In the genomic region with DNA sequence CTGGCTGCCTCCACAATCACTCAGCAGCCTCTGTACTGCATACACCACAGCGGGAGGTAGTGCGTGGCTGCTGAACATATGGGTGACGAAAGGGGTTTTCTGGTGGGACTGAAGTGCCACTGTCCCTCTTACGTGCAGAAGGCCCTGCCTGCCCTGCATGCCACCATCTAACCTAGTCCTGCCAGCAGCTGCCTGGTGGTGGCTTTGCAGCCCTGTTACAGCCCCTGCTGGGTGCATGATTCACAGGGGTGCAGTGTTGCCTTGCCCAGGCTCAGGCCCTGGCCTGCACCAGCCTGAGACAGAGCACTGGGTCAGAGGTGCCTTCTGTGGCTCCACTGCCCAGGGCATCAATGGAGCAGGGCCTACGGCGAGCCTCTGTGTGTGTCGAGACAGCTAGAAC, we compare ENCODE assay signal across 16 cellular contexts. TPM values are rescaled to one million over a fixed set of nuclear protein-coding genes. Genes with fewer than 3 reads are reported as not detected.
DNase-seq lines count a peak whose midpoint lies in the region; ATAC-seq, FAIRE-seq and TF ChIP-seq lines count a peak whose summit lies in the region.
"Had no signal": no experiment of that assay in that cellular context is flagged by ENCODE, and none has a peak within 500 bp of the region (broad histone marks: within the 10 kb centered on the region; RNA-seq: fewer than 3 reads in every experiment).

No MANE protein-coding gene starts in this region.

- H4K20me1 ChIP-seq in keratinocyte (ENCODE audit: control insufficient read depth, extremely low read depth, insufficient read depth, low read length) = no peaks in the 10 kb centered on the region

- H3K4me3 ChIP-seq in HEK293 (ENCODE audit: low read depth, low read length) (no peak overlapping the region), keratinocyte (ENCODE audit: control insufficient read depth in 2 of 3, extremely low read depth in 1 of 3, insufficient read depth in 2 of 3, low read depth in 1 of 3, low read length in 3 of 3) (peak overlapping the region in 1 of 3 experiments; percentile 15), sigmoid colon (no peak overlapping the region)
- H3K4me3 ChIP-seq: body of pancreas, pancreas, tibial nerve had no signal

- H3K4me3 Mint-ChIP-seq in WTC11 = no peak overlapping the region

- TF ChIP-seq POLR2A in sigmoid colon (IDR thresholded peaks at IDR 0.05) = no peak

- no peaks in the 10 kb centered on the region for H3K27me3 ChIP-seq in keratinocyte (ENCODE audit: control insufficient read depth, extremely low read depth, insufficient read depth, low read length)
- H3K27me3 ChIP-seq in sigmoid colon = no peaks in the 10 kb centered on the region
- H3K27me3 ChIP-seq: body of pancreas, pancreas, tibial nerve had no signal

- H3K9me3 ChIP-seq in HEK293 (ENCODE audit: control insufficient read depth, insufficient read depth, low read depth, low read length) (no peaks in the 10 kb centered on the region), keratinocyte (ENCODE audit: control insufficient read depth, low read depth, low read length) (no peaks in the 10 kb centered on the region), sigmoid colon (no peaks in the 10 kb centered on the region)
- H3K9me3 ChIP-seq: body of pancreas, pancreas, tibial nerve had no signal

- no peaks in the 10 kb centered on the region for H3K9me1 ChIP-seq in keratinocyte (ENCODE audit: control insufficient read depth, extremely low read depth, insufficient read depth, low read length)

- H3K36me3 ChIP-seq in HEK293 (ENCODE audit: control insufficient read depth in 2 of 2, insufficient read depth in 1 of 2, low read length in 2 of 2) (no peaks in the 10 kb centered on the region), keratinocyte (ENCODE audit: control insufficient read depth in 2 of 2, extremely low read depth in 1 of 2, insufficient read depth in 2 of 2, low read length in 2 of 2) (no peaks in the 10 kb centered on the region), sigmoid colon (no peaks in the 10 kb centered on the region)
- H3K36me3 ChIP-seq: pancreas, tibial nerve had no signal

- peak overlapping the region; percentile 16 for H3K9ac ChIP-seq in keratinocyte (ENCODE audit: control insufficient read depth, extremely low read depth, insufficient read depth, low read length)

- DNase-seq in ACHN = peak; percentile 27
- no peak for DNase-seq in WTC11 (ENCODE audit: low spot score)
- DNase-seq in keratinocyte (ENCODE audit: low read depth, low spot score) = no peak
- DNase-seq in globus pallidus (ENCODE audit: low spot score) = no peak
- no peak for DNase-seq in sigmoid colon
- DNase-seq in activated CD4-positive, alpha-beta T cell treated with anti-CD3 and anti-CD28 coated beads for 1 hour = no peak
- DNase-seq: activated CD4-positive, alpha-beta T cell treated with anti-CD3 and anti-CD28 coated beads for 4 hours; body of pancreas; effector memory CD8-positive, alpha-beta T cell; NCI-H1048; pancreas; stimulated activated CD4-positive, alpha-beta T cell treated with anti-CD3 and anti-CD28 coated beads, Interleukin-15, amount 100 ng/mL, for 24 hours had no signal

- H3K4me1 Mint-ChIP-seq in WTC11 = peaks cover 20% of the 10 kb centered on the region

- H3K27ac ChIP-seq in HEK293 (ENCODE audit: extremely low read depth, low read depth, low read length) (no peak overlapping the region), keratinocyte (ENCODE audit: control insufficient read depth, insufficient read depth, low read length) (peak overlapping the region; percentile 83), sigmoid colon (peak overlapping the region in 2 of 4 donors; percentile 89 to 90)
- H3K27ac ChIP-seq: body of pancreas, pancreas had no signal

- TF ChIP-seq CTCF in HEK293 (tag by site-specific recombination; IDR thresholded peaks at IDR 0.05) (no peak), WTC11 (IDR thresholded peaks at IDR 0.05) (no peak), keratinocyte (optimal IDR thresholded peaks at IDR 0.05 in 1 of 3, IDR thresholded peaks at IDR 0.05 in 1 of 3, conservative IDR thresholded peaks at IDR 0.05 in 1 of 3; ENCODE audit: extremely low read depth in 1 of 3, insufficient read depth in 2 of 3, low read length in 3 of 3) (no peak), sigmoid colon (IDR thresholded peaks at IDR 0.05) (no peak)

- FAIRE-seq in keratinocyte (lab: Jason Lieb, UNC) = no peak
- FAIRE-seq: islet of Langerhans, pancreas had no signal

- dilution Hi-C loops in keratinocyte (cut with MboI; ENCODE audit: extremely low pct_ligation_motif_present, low sequenced_read_pairs) = no loop called here

- H3K27ac Mint-ChIP-seq in WTC11 = peak overlapping the region; percentile 46; the same call in 1 of the 2 replicates
- H3K27ac Mint-ChIP-seq: effector memory CD8-positive, alpha-beta T cell had no signal

- ATAC-seq in WTC11 = no peak
- no peak for ATAC-seq in HG02678 (IDR thresholded peaks at IDR 0.05; ENCODE audit: unreplicated experiment)
- ATAC-seq: body of pancreas; effector memory CD8-positive, alpha-beta T cell; pancreas had no signal

- in situ Hi-C loops in ACHN (cut with HindIII; ENCODE audit: low pct_ligation_motif_present, low pct_unique_long_range_greater_than_20kb, low sequenced_read_pairs) = loop anchor here (25.0 kb wide), 1 partner anchor 100 kb away; no protein-coding TSS in a partner anchor

- no peak overlapping the region for H2AFZ ChIP-seq in keratinocyte (ENCODE audit: control insufficient read depth, low read length)

- H3K9me3 Mint-ChIP-seq in WTC11 = peaks cover 12% of the 10 kb centered on the region
- H3K9me3 Mint-ChIP-seq: effector memory CD8-positive, alpha-beta T cell had no signal

- H3K36me3 Mint-ChIP-seq in WTC11 = peaks cover 6% of the 10 kb centered on the region

- no peaks in the 10 kb centered on the region for H3K79me2 ChIP-seq in keratinocyte (ENCODE audit: control insufficient read depth, insufficient read depth, low read length)

- H3K4me1 ChIP-seq in HEK293 (ENCODE audit: control insufficient read depth, insufficient read depth, low read length) (peaks cover 11% of the 10 kb centered on the region), keratinocyte (ENCODE audit: control insufficient read depth, extremely low read depth, insufficient read depth, low read length) (peaks cover 85% of the 10 kb centered on the region), sigmoid colon (peaks cover 0 to 92% (median 75%) of the 10 kb centered on the region in 4 donors)

- peak overlapping the region; percentile 64 for H3K4me2 ChIP-seq in keratinocyte (ENCODE audit: control insufficient read depth, extremely low read depth, insufficient read depth, low read depth, low read length)

- no peaks in the 10 kb centered on the region; the same call in none of the 2 replicates for H3K27me3 Mint-ChIP-seq in WTC11 (ENCODE audit: low read depth)
- H3K27me3 Mint-ChIP-seq: effector memory CD8-positive, alpha-beta T cell had no signal

- TF ChIP-seq EP300 in sigmoid colon (IDR thresholded peaks at IDR 0.05) = no peak

- POLR2A ChIA-PET in HEK293 (lab: Yijun Ruan, JAX) (no interaction called here), WTC11 (lab: Charles Lee) (no interaction called here)

- CTCF ChIA-PET in HEK293 (lab: Yijun Ruan, JAX) (interaction anchor here (6.9 kb wide), 1 partner anchor 92 kb away, joined by 144 read pairs; no protein-coding TSS in a partner anchor), WTC11 (lab: Charles Lee) (no interaction called here)

- intact Hi-C loops in sigmoid colon (cut with DNase I) = loop anchor here (10.0 kb wide), 1 partner anchor 223 kb away; the partner anchor contains the start of gene NAMPT

- WGBS in sigmoid colon, 2 donors = 93 to 96% methylated on average over 7 of the region's 7 CpGs

TF ChIP-seq in HEK293, 187 proteins besides CTCF, POLR2A, EP300 and RAD21 (continues in another document):
- no peak for TF ChIP-seq ZNF202 (tag by site-specific recombination; IDR thresholded peaks at IDR 0.05; ENCODE audit: borderline replicate concordance)
- peak; percentile 80 for TF ChIP-seq ZIC2 (tag by site-specific recombination; IDR thresholded peaks at IDR 0.05)
- no peak for TF ChIP-seq ZNF549 (tag by site-specific recombination; IDR thresholded peaks at IDR 0.05)

TF ChIP-seq in WTC11, 78 proteins besides CTCF, POLR2A, EP300 and RAD21 (continues in another document):
- no peak for TF ChIP-seq HMGXB4 (CRISPR knock-in tag; IDR thresholded peaks at IDR 0.05)
- TF ChIP-seq, protein P1, sequence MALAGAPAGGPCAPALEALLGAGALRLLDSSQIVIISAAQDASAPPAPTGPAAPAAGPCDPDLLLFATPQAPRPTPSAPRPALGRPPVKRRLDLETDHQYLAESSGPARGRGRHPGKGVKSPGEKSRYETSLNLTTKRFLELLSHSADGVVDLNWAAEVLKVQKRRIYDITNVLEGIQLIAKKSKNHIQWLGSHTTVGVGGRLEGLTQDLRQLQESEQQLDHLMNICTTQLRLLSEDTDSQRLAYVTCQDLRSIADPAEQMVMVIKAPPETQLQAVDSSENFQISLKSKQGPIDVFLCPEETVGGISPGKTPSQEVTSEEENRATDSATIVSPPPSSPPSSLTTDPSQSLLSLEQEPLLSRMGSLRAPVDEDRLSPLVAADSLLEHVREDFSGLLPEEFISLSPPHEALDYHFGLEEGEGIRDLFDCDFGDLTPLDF (CRISPR knock-in tag; IDR thresholded peaks at IDR 0.05) = no peak
- no peak for TF ChIP-seq ZNF671 (CRISPR knock-in tag; IDR thresholded peaks at IDR 0.05)
- TF ChIP-seq SP1 (CRISPR knock-in tag; conservative IDR thresholded peaks at IDR 0.05) = no peak

RNA-seq across cellular contexts. Expression of gene SYPL1, which starts 50.1 kb away (rescaled TPM):
- total RNA-seq in WTC11 (2021) (48.5 to 54.8 TPM (median 49.6 TPM) in 3 replicates), sigmoid colon (100 to 1,000 TPM in 3 of 4 donors, 10 to 100 TPM in 1; 99.5 to 184 (median 144) TPM)
- polyA plus RNA-seq in keratinocyte (152 to 254 TPM (median 169 TPM) in 3 replicates), sigmoid colon (10 to 100 TPM; 21.0 to 84.0 (median 24.3) TPM)
- 23.2 TPM for polyA plus RNA-seq in keratinocyte (2011; ENCODE audit: low read depth)
- 84.0 and 178 TPM in 2 replicates for polyA plus RNA-seq in keratinocyte (2011; cell fraction: cytosol; rRNA removed)
- polyA plus RNA-seq in keratinocyte (2011; cell fraction: nucleus; rRNA removed) = 192 and 248 TPM in 2 replicates
- polyA plus RNA-seq in keratinocyte (2012; ENCODE audit: low replicate concordance) = 104 and 146 TPM in 2 replicates
- polyA minus RNA-seq in keratinocyte = 60.7 to 198 TPM (median 188 TPM) in 3 replicates
- 101 TPM for polyA minus RNA-seq in keratinocyte (2011; cell fraction: cytosol; rRNA and poly(A)+ RNA removed)
- 91.1 and 162 TPM in 2 replicates for polyA minus RNA-seq in keratinocyte (2011; cell fraction: nucleus; rRNA and poly(A)+ RNA removed)
